ENCODE assay signal across 8 cellular contexts in genomic region chr7:17304926-17305325, GRCh38. TPM values are rescaled to one million over a fixed set of nuclear protein-coding genes. Genes with fewer than 3 reads are reported as not detected.
A peak's percentile ranks its signal among the peaks of the same experiment; 100 is the strongest.
DNase-seq lines count a peak whose midpoint lies in the region; FAIRE-seq and TF ChIP-seq lines count a peak whose summit lies in the region.

No MANE protein-coding gene starts in this region.

- peaks cover 99% of the 10 kb centered on the region for H3K79me2 ChIP-seq in osteoblast (ENCODE audit: insufficient read depth, low read length)

- no peak for FAIRE-seq in bronchial epithelial cell (lab: Jason Lieb, UNC)

- no peak overlapping the region for H2AFZ ChIP-seq in osteoblast (ENCODE audit: low read length)

- H3K27ac ChIP-seq in osteoblast (ENCODE audit: low read depth, low read length), result peak overlapping the region; percentile 75

- H3K4me1 ChIP-seq in osteoblast (ENCODE audit: insufficient read depth, low read length), result peaks cover 64% of the 10 kb centered on the region

- DNase-seq in activated CD8-positive, alpha-beta memory T cell treated with anti-CD3 and anti-CD28 coated beads, Interleukin-2, amount 50 U/mL, for 4 hours, result peak; percentile 14
- DNase-seq in activated CD8-positive, alpha-beta memory T cell treated with anti-CD3 and anti-CD28 coated beads for 24 hours, result no peak
- peak; percentile 70 for DNase-seq in NCI-H69 (lab: John Stamatoyannopoulos, UW)
- DNase-seq in bronchial epithelial cell (ENCODE audit: low read depth), result peak; percentile 96
- DNase-seq in osteoblast (ENCODE audit: insufficient read length, low spot score, missing footprints), result no peak
- DNase-seq in activated gamma-delta T cell treated with Interleukin-2 at 50 U/mL for 16 hours, result no peak
- DNase-seq in inferior parietal cortex (ENCODE audit: extremely low spot score), result no peak
- DNase-seq in GM19240 (ENCODE audit: insufficient read length, low spot score), result no peak

- H3K27me3 ChIP-seq in bronchial epithelial cell (ENCODE audit: control insufficient read depth, insufficient read depth, low read length) (no peaks in the 10 kb centered on the region), osteoblast (ENCODE audit: insufficient read depth, low read length) (no peaks in the 10 kb centered on the region)

- peak overlapping the region; percentile 79 for H3K4me2 ChIP-seq in osteoblast (ENCODE audit: insufficient read depth, low read length)

- H3K4me3 ChIP-seq in bronchial epithelial cell (ENCODE audit: low read depth, low read length) (no peak overlapping the region), osteoblast (ENCODE audit: insufficient read depth, low read length) (peak overlapping the region; percentile 58)

- TF ChIP-seq CTCF in bronchial epithelial cell (IDR thresholded peaks at IDR 0.05; ENCODE audit: insufficient read depth, low read length, severe bottlenecking) (no peak), osteoblast (IDR thresholded peaks at IDR 0.05; ENCODE audit: extremely low read depth, low read depth, low read length) (no peak)

- no peaks in the 10 kb centered on the region for H3K36me3 ChIP-seq in bronchial epithelial cell (ENCODE audit: control insufficient read depth, insufficient read depth, low read length)
- peaks cover 2% of the 10 kb centered on the region for H3K36me3 ChIP-seq in osteoblast (ENCODE audit: insufficient read depth, low read length)

- peaks cover 40% of the 10 kb centered on the region for H4K20me1 ChIP-seq in osteoblast (ENCODE audit: insufficient read depth, low read length)

- H3K9me3 ChIP-seq in osteoblast (ENCODE audit: low read depth, low read length), result no peaks in the 10 kb centered on the region

RNA-seq across cellular contexts. Expression of gene AHR, which starts 6.5 kb away (rescaled TPM):
- total RNA-seq in bronchial epithelial cell, result 85.6 and 114 TPM in 2 replicates
- 274 and 313 TPM in 2 replicates for total RNA-seq in osteoblast

Comparison
In these comparisons a context has a peak if more than half of its experiments do, and no peak if none do; other contexts are left out.
1. DNase-seq: peak in activated CD8-positive, alpha-beta memory T cell treated with anti-CD3 and anti-CD28 coated beads, Interleukin-2, amount 50 U/mL, for 4 hours (single experiment), NCI-H69 (single experiment) and bronchial epithelial cell (single experiment); none in activated CD8-positive, alpha-beta memory T cell treated with anti-CD3 and anti-CD28 coated beads for 24 hours (single experiment), osteoblast (single experiment), activated gamma-delta T cell treated with Interleukin-2 at 50 U/mL for 16 hours (single experiment), inferior parietal cortex (single experiment) and GM19240 (single experiment).